Comparison of ENCODE assay signal across 35 cellular contexts in the genomic region with DNA sequence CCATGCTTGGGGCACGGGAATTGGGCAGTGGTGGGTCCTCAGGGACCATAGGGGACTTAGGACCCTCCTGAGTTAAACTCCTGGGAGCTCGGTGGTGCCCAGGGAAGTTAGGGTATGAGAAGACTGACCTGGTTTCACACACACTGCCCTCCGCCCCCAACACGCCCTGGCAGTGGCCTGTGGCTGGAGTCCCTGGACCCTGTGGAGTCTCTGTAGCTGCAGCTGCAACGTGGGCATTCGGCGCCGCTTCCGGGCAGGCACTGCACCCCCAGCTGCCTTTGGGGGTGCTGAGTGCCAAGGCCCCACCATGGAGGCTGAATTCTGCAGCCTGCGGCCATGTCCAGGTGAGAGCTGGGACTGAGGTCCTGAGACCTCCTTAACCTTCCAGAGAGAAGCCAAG. TPM values are rescaled to one million over a fixed set of nuclear protein-coding genes. Genes with fewer than 3 reads are reported as not detected.
"Had no signal": no experiment of that assay in that cellular context is flagged by ENCODE, and none has a peak within 500 bp of the region (broad histone marks: within the 10 kb centered on the region; RNA-seq: fewer than 3 reads in every experiment).

No MANE protein-coding gene starts in this region.

- H3K9me3 ChIP-seq: MG63 had no signal

- DNase-seq: Karpas-422, Kasumi-1, MG63, MM.1S, MV-4-11, NCI-H1048, NCI-H1092, NCI-H1092 treated with DMSO at 0.1 percent for 48 hours, NCI-H1105, NCI-H1105 treated with DMSO at 0.1 percent for 48 hours, NCI-H1417, NCI-H1417 treated with DMSO at 0.1 percent for 48 hours, NCI-H1436, NCI-H1436 treated with DMSO at 0.1 percent for 48 hours, NCI-H146, NCI-H1694, NCI-H1694 treated with DMSO at 0.1 percent for 48 hours, NCI-H187, NCI-H187 treated with DMSO at 0.1 percent for 48 hours, NCI-H1930, NCI-H2029, NCI-H2029 treated with DMSO at 0.1 percent for 48 hours, NCI-H2081, NCI-H2081 treated with DMSO at 0.1 percent for 48 hours, NCI-H2107, NCI-H2171, NCI-H2171 treated with DMSO at 0.1 percent for 48 hours, NCI-H2227 treated with DMSO at 0.1 percent for 48 hours, NCI-H226, NCI-H345, NCI-H446, NCI-H446 treated with DMSO at 0.1 percent for 48 hours, NCI-H510A, NCI-H510A treated with DMSO at 0.1 percent for 48 hours had no signal

- H3K36me3 ChIP-seq: MG63 had no signal

- H3K4me3 ChIP-seq: MG63 had no signal

- H3K27me3 ChIP-seq: MG63 had no signal

RNA-seq across cellular contexts. Expression of a gene that starts 34.9 kb away (rescaled TPM):
- total RNA-seq: LHCN-M2 had no signal
